In genomic region chr2:26191316-26192159, GRCh38 we compare ENCODE assay signal across 1 cellular context.
TF ChIP-seq lines count a peak whose summit lies in the region.

No MANE protein-coding gene starts in this region.

TF ChIP-seq in H1, 55 proteins besides CTCF, POLR2A, EP300 and RAD21:
- TF ChIP-seq ZNF274 (IDR thresholded peaks at IDR 0.05; ENCODE audit: borderline replicate concordance, extremely low read depth, low read length) (no peak), E2F6 (IDR thresholded peaks at IDR 0.05) (peak; percentile 78), MAX (IDR thresholded peaks at IDR 0.05) (0 out of 2 replicates have a peak, but pooled peaks have one; percentile 32), BRCA1 (IDR thresholded peaks at IDR 0.05; ENCODE audit: low read depth, low read length) (no peak)
